27 cellular contexts compared by ENCODE assay signal in the genomic region with DNA sequence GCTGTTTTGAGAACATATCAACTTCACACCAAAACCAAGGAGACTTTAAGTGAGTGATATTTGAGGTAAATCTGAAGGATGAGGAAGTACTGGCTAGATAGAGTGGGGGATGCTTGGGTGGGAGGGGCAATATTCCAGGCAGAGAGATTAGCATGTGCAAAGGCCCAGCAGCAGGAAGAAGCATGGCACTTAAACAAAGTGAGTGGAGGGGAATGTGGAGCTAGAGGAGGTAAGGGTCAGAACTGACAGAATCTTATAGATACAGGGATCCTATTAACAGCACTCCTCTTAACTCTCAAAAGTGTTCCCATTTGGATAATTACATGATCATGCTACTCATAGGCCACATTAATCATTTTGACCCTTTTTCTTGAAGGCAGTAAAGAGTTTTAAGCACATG. TPM values are rescaled to one million over a fixed set of nuclear protein-coding genes. Genes with fewer than 3 reads are reported as not detected.
"Had no signal": no experiment of that assay in that cellular context is flagged by ENCODE, and none has a peak within 500 bp of the region (broad histone marks: within the 10 kb centered on the region; RNA-seq: fewer than 3 reads in every experiment).

No MANE protein-coding gene starts in this region.

- H3K4me3 Mint-ChIP-seq: endodermal cell; immature natural killer cell; naive thymus-derived CD4-positive, alpha-beta T cell; natural killer cell had no signal

- H3K27me3 ChIP-seq: colonic mucosa, dorsolateral prefrontal cortex, esophagus squamous epithelium, gastrocnemius medialis, heart right ventricle, left lung had no signal

- H3K4me1 Mint-ChIP-seq: immature natural killer cell; naive thymus-derived CD4-positive, alpha-beta T cell; natural killer cell had no signal

- DNase-seq: colonic mucosa; cortex of kidney; dermis blood vessel endothelial cell; dorsolateral prefrontal cortex; effector CD4-positive, alpha-beta T cell; effector memory CD4-positive, alpha-beta T cell; endodermal cell; erythroblast; esophagus squamous epithelium; foreskin fibroblast; foreskin melanocyte; gastrocnemius medialis; glutamatergic neuron; head of caudate nucleus; heart right ventricle; hippocampal formation; immature natural killer cell; left cardiac atrium; left lung; left ventricle myocardium superior; lower lobe of right lung; mesenchymal stem cell; midbrain; naive thymus-derived CD4-positive, alpha-beta T cell; natural killer cell had no signal

- H3K27ac Mint-ChIP-seq: endodermal cell; immature natural killer cell; naive thymus-derived CD4-positive, alpha-beta T cell; natural killer cell had no signal

- H3K27ac ChIP-seq: colonic mucosa, dorsolateral prefrontal cortex, epithelial cell of prostate, esophagus squamous epithelium, gastrocnemius medialis, heart right ventricle, left lung, lower lobe of right lung had no signal

- H3K4me3 ChIP-seq: colonic mucosa, dorsolateral prefrontal cortex, esophagus squamous epithelium, gastrocnemius medialis, heart right ventricle, left lung, lower lobe of right lung had no signal

- H3K36me3 ChIP-seq: colonic mucosa, esophagus squamous epithelium, gastrocnemius medialis, heart right ventricle, left lung, lower lobe of right lung had no signal

- H3K9me3 ChIP-seq: colonic mucosa, esophagus squamous epithelium, gastrocnemius medialis, heart right ventricle, left lung, lower lobe of right lung had no signal

- H3K9me3 Mint-ChIP-seq: endodermal cell; immature natural killer cell; naive thymus-derived CD4-positive, alpha-beta T cell; natural killer cell had no signal

- H3K36me3 Mint-ChIP-seq: immature natural killer cell; naive thymus-derived CD4-positive, alpha-beta T cell; natural killer cell had no signal

- ATAC-seq: esophagus mucosa; gastrocnemius medialis; heart right ventricle; left cardiac atrium; left lung; left ventricle myocardium superior; lower lobe of right lung; naive thymus-derived CD4-positive, alpha-beta T cell; natural killer cell had no signal

RNA-seq across cellular contexts. Expression of gene SPRED1, which starts 41.4 kb away (rescaled TPM):
- polyA plus RNA-seq: naive thymus-derived CD4-positive, alpha-beta T cell had no signal
